Comparison of ENCODE assay signal across 8 cellular contexts in the genomic region with DNA sequence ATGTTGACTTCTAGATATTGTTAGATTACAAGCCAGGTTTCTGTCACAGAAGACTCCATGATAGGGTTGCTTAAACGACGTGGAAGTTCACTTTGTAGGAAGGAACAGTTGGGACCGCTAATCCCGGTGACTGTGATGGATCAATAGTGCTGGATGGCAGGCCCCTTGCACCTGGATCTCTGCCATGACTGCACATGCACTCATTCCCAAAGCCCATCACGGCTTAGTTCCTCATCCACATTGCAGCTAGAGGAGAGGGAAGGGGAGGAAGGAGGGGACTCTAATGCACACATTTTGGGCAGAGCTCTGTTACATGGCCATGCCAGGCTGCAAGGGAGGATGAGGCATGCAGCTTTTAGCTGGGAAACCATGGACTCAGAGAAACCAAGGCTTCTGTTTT.
"Had no signal": no experiment of that assay in that cellular context is flagged by ENCODE, and none has a peak within 500 bp of the region (broad histone marks: within the 10 kb centered on the region; RNA-seq: fewer than 3 reads in every experiment).

No MANE protein-coding gene starts in this region.

- H3K9me3 ChIP-seq: HAP-1 had no signal

- H3K36me3 ChIP-seq: HAP-1 had no signal

- DNase-seq: GM23248, GOT3, H7, HFFc6 had no signal

- FAIRE-seq: HepG2 had no signal

- H3K27ac ChIP-seq: GM23248, HL-60 had no signal

- H3K4me3 ChIP-seq: GM23248, HAP-1 had no signal

- ATAC-seq: HCT116, HepG2 had no signal

- H3K4me1 ChIP-seq: HAP-1 had no signal
